14 cellular contexts compared by ENCODE assay signal in genomic region chr19:54574527-54575056, GRCh38. TPM values are rescaled to one million over a fixed set of nuclear protein-coding genes. Genes with fewer than 3 reads are reported as not detected.
DNase-seq lines count a peak whose midpoint lies in the region; ATAC-seq and TF ChIP-seq lines count a peak whose summit lies in the region.
"Had no signal": no experiment of that assay in that cellular context is flagged by ENCODE, and none has a peak within 500 bp of the region (broad histone marks: within the 10 kb centered on the region; RNA-seq: fewer than 3 reads in every experiment).

No MANE protein-coding gene starts in this region.

- peak overlapping the region; percentile 92 to 100 (median 99) for H3K4me2 ChIP-seq in BLaER1 treated with 17β-estradiol and CSF1 and Interleukin-3, amounts not matched to agents 10 nM and 100 nM
- H3K4me2 ChIP-seq in HCT116 (ENCODE audit: low read length): no peak overlapping the region

- H3K27ac ChIP-seq in BLaER1 treated with 17β-estradiol and CSF1 and Interleukin-3, amounts not matched to agents 10 nM and 100 nM: peak overlapping the region; percentile 53 to 99 (median 97); a peak in 21 of 22 replicates
- H3K27ac ChIP-seq in HCT116 (ENCODE audit: low read depth, low read length) (no peak overlapping the region), lower lobe of right lung (no peak overlapping the region), upper lobe of right lung (no peak overlapping the region)
- H3K27ac ChIP-seq: GM23248 had no signal

- no peaks in the 10 kb centered on the region for H3K27me3 ChIP-seq in BLaER1 treated with 17β-estradiol and CSF1 and Interleukin-3, amounts not matched to agents 10 nM and 100 nM
- peaks cover 40% of the 10 kb centered on the region for H3K27me3 ChIP-seq in HCT116 (ENCODE audit: insufficient read depth, low read length)
- peaks cover 7% of the 10 kb centered on the region for H3K27me3 ChIP-seq in lower lobe of right lung (ENCODE audit: low read depth)
- no peaks in the 10 kb centered on the region for H3K27me3 ChIP-seq in HAP-1 (ENCODE audit: low read depth)
- H3K27me3 ChIP-seq in upper lobe of right lung: peaks cover 7% of the 10 kb centered on the region

- peaks cover 61 to 75% (median 67%) of the 10 kb centered on the region in 10 experiments for H3K4me1 ChIP-seq in BLaER1 treated with 17β-estradiol and CSF1 and Interleukin-3, amounts not matched to agents 10 nM and 100 nM
- H3K4me1 ChIP-seq in HCT116 (ENCODE audit: control insufficient read depth in 1 of 2, insufficient read depth in 2 of 2, low read length in 2 of 2) (no peaks in the 10 kb centered on the region), lower lobe of right lung (no peaks in the 10 kb centered on the region), HAP-1 (no peaks in the 10 kb centered on the region), upper lobe of right lung (no peaks in the 10 kb centered on the region)
- H3K4me1 ChIP-seq: Caco-2 had no signal

- H3K79me2 ChIP-seq in HCT116 (ENCODE audit: insufficient read depth, low read length): no peaks in the 10 kb centered on the region

- H3K4me1 Mint-ChIP-seq in stimulated activated memory B cell treated with anti-CD40 and anti-IgM and Interleukin-4, amounts not matched to agents 10 μg/mL and 1 μg/mL and 100 μg/mL, for 72 hours: peaks cover 27% of the 10 kb centered on the region

- no peaks in the 10 kb centered on the region for H3K9me3 Mint-ChIP-seq in stimulated activated memory B cell treated with anti-CD40 and anti-IgM and Interleukin-4, amounts not matched to agents 10 μg/mL and 1 μg/mL and 100 μg/mL, for 72 hours

- DNase-seq in HCT116 (ENCODE audit: low read depth, low spot score) (no peak), lower lobe of right lung (no peak), HAP-1 (ENCODE audit: low spot score in 2 of 2) (no peak), NCI-H510A treated with DMSO at 0.1 percent for 48 hours (lab: John Stamatoyannopoulos, UW) (no peak), upper lobe of right lung (no peak)
- DNase-seq: Caco-2; CD8-positive, alpha-beta memory T cell; DND-41; GF-D8; GM23248 had no signal

- H3K9ac ChIP-seq in BLaER1 treated with 17β-estradiol and CSF1 and Interleukin-3, amounts not matched to agents 10 nM and 100 nM: peak overlapping the region; percentile 76 to 96 (median 90)
- H3K9ac ChIP-seq in HCT116 (ENCODE audit: low read length): no peak overlapping the region
- H3K9ac ChIP-seq: GM23248 had no signal

- peak overlapping the region; percentile 72 for H3K27ac Mint-ChIP-seq in stimulated activated memory B cell treated with anti-CD40 and anti-IgM and Interleukin-4, amounts not matched to agents 10 μg/mL and 1 μg/mL and 100 μg/mL, for 72 hours

- peaks cover 0 to 45% (median 20%) of the 10 kb centered on the region in 11 experiments; a peak in 15 of 22 replicates for H4K20me1 ChIP-seq in BLaER1 treated with 17β-estradiol and CSF1 and Interleukin-3, amounts not matched to agents 10 nM and 100 nM
- H4K20me1 ChIP-seq in HCT116 (ENCODE audit: insufficient read depth): no peaks in the 10 kb centered on the region

- peaks cover 28 to 59% (median 47%) of the 10 kb centered on the region in 11 experiments for H3K36me3 ChIP-seq in BLaER1 treated with 17β-estradiol and CSF1 and Interleukin-3, amounts not matched to agents 10 nM and 100 nM
- no peaks in the 10 kb centered on the region for H3K36me3 ChIP-seq in HCT116 (ENCODE audit: control insufficient read depth in 1 of 2, insufficient read depth in 2 of 2, low read length in 2 of 2)
- no peaks in the 10 kb centered on the region for H3K36me3 ChIP-seq in lower lobe of right lung
- no peaks in the 10 kb centered on the region for H3K36me3 ChIP-seq in HAP-1 (replicated peaks)
- H3K36me3 ChIP-seq in upper lobe of right lung: no peaks in the 10 kb centered on the region

- H2AFZ ChIP-seq in HCT116 (ENCODE audit: low read depth, low read length, poor library complexity, severe bottlenecking): no peak overlapping the region
- H2AFZ ChIP-seq: GM23248 had no signal

- no TSS peak for BruUV-seq in HCT116 (replicated peaks; lab: Mats Ljungman, UMichigan)

- POLR2A ChIA-PET in HCT116 (lab: Charles Lee): no interaction called here

- RAD21 ChIA-PET in HCT116 (lab: Charles Lee; ENCODE audit: low non-redundant PET in 1 of 2, low total read pairs in 2 of 2, uncharacterized antibody in 2 of 2, unreplicated experiment in 2 of 2): no interaction called here

- in situ Hi-C loops in HAP-1 (cut with MboI; ENCODE audit: low sequenced_read_pairs): loop anchor here (5.0 kb wide), 1 partner anchor 282 kb away; no protein-coding TSS in a partner anchor

- H3K9me2 ChIP-seq in HCT116 (ENCODE audit: insufficient read depth): no peaks in the 10 kb centered on the region

- peaks cover 15 to 33% (median 23%) of the 10 kb centered on the region in 11 experiments for H3K9me3 ChIP-seq in BLaER1 treated with 17β-estradiol and CSF1 and Interleukin-3, amounts not matched to agents 10 nM and 100 nM (replicated peaks in 1 of 11)
- H3K9me3 ChIP-seq in HCT116 (ENCODE audit: control insufficient read depth in 1 of 2, insufficient read depth in 1 of 2, low read depth in 1 of 2, low read length in 2 of 2) (no peaks in the 10 kb centered on the region), lower lobe of right lung (no peaks in the 10 kb centered on the region), HAP-1 (no peaks in the 10 kb centered on the region), upper lobe of right lung (no peaks in the 10 kb centered on the region)
- H3K9me3 ChIP-seq: Caco-2 had no signal

- ATAC-seq in HCT116: 0 out of 2 replicates have a peak, but pooled peaks have one; percentile 27
- no peak for ATAC-seq in lower lobe of right lung
- ATAC-seq in stimulated activated memory B cell treated with anti-CD40 and anti-IgM and Interleukin-4, amounts not matched to agents 10 μg/mL and 1 μg/mL and 100 μg/mL, for 72 hours: no peak
- no peak for ATAC-seq in upper lobe of right lung
- ATAC-seq in GM21528 (IDR thresholded peaks at IDR 0.05; ENCODE audit: low FRiP score, unreplicated experiment): no peak

- no peak for TF ChIP-seq POLR2A in HCT116 (IDR thresholded peaks at IDR 0.05; ENCODE audit: borderline replicate concordance, extremely low read depth, insufficient read depth, insufficient read length)

- TF ChIP-seq RAD21 in HCT116 (IDR thresholded peaks at IDR 0.05; ENCODE audit: low read depth): no peak

- peaks cover 9% of the 10 kb centered on the region for H3K27me3 Mint-ChIP-seq in stimulated activated memory B cell treated with anti-CD40 and anti-IgM and Interleukin-4, amounts not matched to agents 10 μg/mL and 1 μg/mL and 100 μg/mL, for 72 hours

- TF ChIP-seq CTCF in HCT116 (IDR thresholded peaks at IDR 0.05 in 2 of 3, conservative IDR thresholded peaks at IDR 0.05 in 1 of 3; ENCODE audit: borderline replicate concordance in 1 of 3, insufficient read depth in 1 of 3, low read depth in 2 of 3, low read length in 2 of 3) (no peak), lower lobe of right lung (IDR thresholded peaks at IDR 0.05) (no peak), upper lobe of right lung (IDR thresholded peaks at IDR 0.05) (no peak)

- no peaks in the 10 kb centered on the region for H3K36me3 Mint-ChIP-seq in stimulated activated memory B cell treated with anti-CD40 and anti-IgM and Interleukin-4, amounts not matched to agents 10 μg/mL and 1 μg/mL and 100 μg/mL, for 72 hours
- H3K36me3 Mint-ChIP-seq: CD8-positive, alpha-beta memory T cell had no signal

- intact Hi-C loops in HCT116 (cut with micrococcal nuclease) (no loop called here), lower lobe of right lung (cut with DNase I) (no loop called here), upper lobe of right lung (cut with DNase I) (no loop called here)

- H3K4me3 ChIP-seq in BLaER1 treated with 17β-estradiol and CSF1 and Interleukin-3, amounts not matched to agents 10 nM and 100 nM: peak overlapping the region; percentile 52 to 88 (median 74)
- H3K4me3 ChIP-seq in HCT116 (replicated peaks in 1 of 2; ENCODE audit: low read depth in 1 of 2, low read length in 2 of 2) (no peak overlapping the region), lower lobe of right lung (peak overlapping the region; percentile 28), HAP-1 (no peak overlapping the region), upper lobe of right lung (no peak overlapping the region)
- H3K4me3 ChIP-seq: GM23248 had no signal

- CTCF ChIA-PET in HCT116 (lab: Charles Lee): no interaction called here

- no peak overlapping the region for H3K4me3 Mint-ChIP-seq in stimulated activated memory B cell treated with anti-CD40 and anti-IgM and Interleukin-4, amounts not matched to agents 10 μg/mL and 1 μg/mL and 100 μg/mL, for 72 hours
- H3K4me3 Mint-ChIP-seq: CD8-positive, alpha-beta memory T cell had no signal

TF ChIP-seq in HCT116, 20 proteins besides CTCF, POLR2A, EP300 and RAD21 (continues in another document):
- TF ChIP-seq ZNF274 (IDR thresholded peaks at IDR 0.05; ENCODE audit: low read depth, low read length) (no peak), ELF1 (IDR thresholded peaks at IDR 0.05; ENCODE audit: borderline replicate concordance, low read depth) (no peak), ZBTB33 (IDR thresholded peaks at IDR 0.05; ENCODE audit: extremely low read depth, insufficient replicate concordance, low read length) (no peak), JUND (IDR thresholded peaks at IDR 0.05) (no peak), EGR1 (IDR thresholded peaks at IDR 0.05; ENCODE audit: low read depth) (no peak)

RNA-seq across cellular contexts. Expression of gene LILRA2, which starts 1.0 kb away (rescaled TPM):
- total RNA-seq in HCT116 (2021; ENCODE audit: unreplicated experiment) (not detected), lower lobe of right lung (25.3 TPM), upper lobe of right lung (15.4 TPM)
- polyA plus RNA-seq in HCT116 (2012): not detected in 2 replicates
- total RNA-seq: Caco-2; CD8-positive, alpha-beta memory T cell; GM23248 had no signal
- polyA plus RNA-seq: CD8-positive, alpha-beta memory T cell; GM23248 had no signal

RNA-seq across cellular contexts. Expression of gene LILRA1, which starts 18.8 kb away (rescaled TPM):
- not detected for total RNA-seq in HCT116 (2021; ENCODE audit: unreplicated experiment)
- not detected in 2 replicates for polyA plus RNA-seq in HCT116 (2012)
- 7.6 TPM for total RNA-seq in lower lobe of right lung
- total RNA-seq in upper lobe of right lung: 4.7 TPM
- total RNA-seq: B cell; Caco-2; CD8-positive, alpha-beta memory T cell; GM23248 had no signal
- polyA plus RNA-seq: CD8-positive, alpha-beta memory T cell; GM23248 had no signal

RNA-seq across cellular contexts. Expression of gene LILRB1, which starts 55.7 kb away (rescaled TPM):
- total RNA-seq in HCT116 (2021; ENCODE audit: unreplicated experiment): not detected
- polyA plus RNA-seq in HCT116 (2012): not detected in 2 replicates
- total RNA-seq in lower lobe of right lung: 43.3 TPM
- total RNA-seq in upper lobe of right lung: 23.6 TPM
- total RNA-seq: Caco-2, GM23248 had no signal

Comparison
In these comparisons a context has a peak if more than half of its experiments do, and no peak if none do; other contexts are left out.
1. H3K27ac ChIP-seq: peak in BLaER1 treated with 17β-estradiol and CSF1 and Interleukin-3, amounts not matched to agents 10 nM and 100 nM (11 of 11); none in HCT116 (single experiment), lower lobe of right lung (single experiment) and upper lobe of right lung (single experiment).
2. H3K4me3 ChIP-seq: peak in BLaER1 treated with 17β-estradiol and CSF1 and Interleukin-3, amounts not matched to agents 10 nM and 100 nM (10 of 10) and lower lobe of right lung (single experiment); none in HCT116 (0 of 2), HAP-1 (single experiment) and upper lobe of right lung (single experiment).
3. RNA of gene LILRA2, which starts 1.0 kb away (total RNA-seq): 25.3 TPM in lower lobe of right lung (single experiment) and 15.4 TPM in upper lobe of right lung (single experiment); not detected in HCT116 (single experiment); every median in the first group is over 10 times any median in the second.
4. RNA of gene LILRB1, which starts 55.7 kb away (total RNA-seq): 43.3 TPM in lower lobe of right lung (single experiment) and 23.6 TPM in upper lobe of right lung (single experiment); not detected in HCT116 (single experiment); every median in the first group is over 10 times any median in the second.